7 cellular contexts compared by ENCODE assay signal in the genomic region with DNA sequence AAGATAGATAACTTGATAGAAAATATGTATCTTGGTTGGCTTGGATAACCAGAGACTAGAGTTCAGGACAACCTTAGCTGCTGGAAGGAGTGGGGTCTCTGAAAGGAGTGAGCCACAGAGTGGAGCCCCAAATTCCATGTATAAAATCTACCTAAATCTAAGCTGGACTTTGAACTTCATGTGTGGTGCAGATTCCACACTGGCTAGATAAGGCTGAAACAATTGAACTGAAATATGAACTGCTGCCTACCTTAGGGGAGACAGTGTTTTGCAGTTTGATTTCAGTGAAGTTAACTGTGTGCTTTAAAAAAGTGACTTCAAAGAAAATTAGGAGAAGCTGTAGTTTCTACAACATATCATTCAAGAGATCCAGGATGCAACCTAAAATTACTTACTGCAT.
"Had no signal": no experiment of that assay in that cellular context is flagged by ENCODE, and none has a peak within 500 bp of the region (broad histone marks: within the 10 kb centered on the region; RNA-seq: fewer than 3 reads in every experiment).

No MANE protein-coding gene starts in this region.

- H3K4me1 ChIP-seq: HAP-1 had no signal

- H3K4me1 Mint-ChIP-seq: IgD-negative memory B cell had no signal

- H3K27me3 Mint-ChIP-seq: IgD-negative memory B cell had no signal

- H3K4me3 Mint-ChIP-seq: HFFc6, IgD-negative memory B cell had no signal

- H3K4me3 ChIP-seq: GM23248, HAP-1 had no signal

- H3K9ac ChIP-seq: GM23248 had no signal

- H3K9me3 ChIP-seq: HAP-1 had no signal

- DNase-seq: GM23248, GOT3, H7, HFFc6 had no signal

- H3K27ac Mint-ChIP-seq: HFFc6, IgD-negative memory B cell had no signal

- H3K36me3 ChIP-seq: HAP-1 had no signal

- H3K27ac ChIP-seq: GM23248 had no signal

- ATAC-seq: HCT116 had no signal

- H2AFZ ChIP-seq: GM23248 had no signal
